15 cellular contexts compared by ENCODE assay signal in genomic region chr4:133484287-133484686, GRCh38.
DNase-seq lines count a peak whose midpoint lies in the region; ATAC-seq and TF ChIP-seq lines count a peak whose summit lies in the region.
"Had no signal": no experiment of that assay in that cellular context is flagged by ENCODE, and none has a peak within 500 bp of the region (broad histone marks: within the 10 kb centered on the region; RNA-seq: fewer than 3 reads in every experiment).

No MANE protein-coding gene starts in this region.

- H3K27ac Mint-ChIP-seq in activated naive CD8-positive, alpha-beta T cell treated with anti-CD3 and anti-CD28 coated beads for 36 hours, result no peak overlapping the region
- H3K27ac Mint-ChIP-seq: IgD-negative memory B cell had no signal

- no peaks in the 10 kb centered on the region for H3K4me1 ChIP-seq in BE2C
- no peaks in the 10 kb centered on the region for H3K4me1 ChIP-seq in OCI-LY3 (ENCODE audit: low read length)
- H3K4me1 ChIP-seq: A549, HAP-1, SJSA1 had no signal

- DNase-seq in BE2C, result no peak
- peak; percentile 13 for DNase-seq in M059J (ENCODE audit: low read depth)
- DNase-seq in glomerular visceral epithelial cell (ENCODE audit: extremely low spot score), result peak; percentile 17
- no peak for DNase-seq in activated naive CD8-positive, alpha-beta T cell treated with anti-CD3 and anti-CD28 coated beads for 36 hours
- DNase-seq: MV-4-11, NCI-H1417 treated with DMSO at 0.1 percent for 48 hours had no signal

- H3K9me3 ChIP-seq in BE2C, result no peaks in the 10 kb centered on the region
- H3K9me3 ChIP-seq in OCI-LY3 (ENCODE audit: insufficient read depth, low read length), result no peaks in the 10 kb centered on the region
- H3K9me3 ChIP-seq: A549, HAP-1 had no signal

- no peak overlapping the region for H3K4me2 ChIP-seq in OCI-LY3 (ENCODE audit: low read length)
- H3K4me2 ChIP-seq: A549 had no signal

- H3K36me3 Mint-ChIP-seq in activated naive CD8-positive, alpha-beta T cell treated with anti-CD3 and anti-CD28 coated beads for 36 hours, result no peaks in the 10 kb centered on the region
- H3K36me3 Mint-ChIP-seq: IgD-negative memory B cell had no signal

- H3K79me2 ChIP-seq in OCI-LY3 (ENCODE audit: low read length), result no peaks in the 10 kb centered on the region

- no peaks in the 10 kb centered on the region for H4K20me1 ChIP-seq in OCI-LY3 (ENCODE audit: insufficient read depth, low read length)

- no peak overlapping the region for H3K27ac ChIP-seq in OCI-LY3 (ENCODE audit: low read length)
- H3K27ac ChIP-seq: A549, HL-60, SJSA1 had no signal

- no peak overlapping the region for H3K9ac ChIP-seq in OCI-LY3 (ENCODE audit: low read length)

- no peak overlapping the region for H3K4me3 Mint-ChIP-seq in activated naive CD8-positive, alpha-beta T cell treated with anti-CD3 and anti-CD28 coated beads for 36 hours
- H3K4me3 Mint-ChIP-seq: IgD-negative memory B cell had no signal

- no peak for ATAC-seq in HG03280 (IDR thresholded peaks at IDR 0.05; ENCODE audit: unreplicated experiment)
- ATAC-seq in GM19328 (IDR thresholded peaks at IDR 0.05; ENCODE audit: unreplicated experiment), result no peak
- ATAC-seq in HG03521 (IDR thresholded peaks at IDR 0.05; ENCODE audit: unreplicated experiment), result no peak
- ATAC-seq: A549 had no signal

- no peaks in the 10 kb centered on the region for H3K27me3 ChIP-seq in BE2C
- no peaks in the 10 kb centered on the region for H3K27me3 ChIP-seq in OCI-LY3 (ENCODE audit: low read depth, low read length)
- H3K27me3 ChIP-seq: SJSA1 had no signal

- H3K4me3 ChIP-seq in BE2C (ENCODE audit: low read depth, low read length) (no peak overlapping the region), OCI-LY3 (ENCODE audit: low read length) (no peak overlapping the region)
- H3K4me3 ChIP-seq: A549, HAP-1, SJSA1 had no signal

- no peaks in the 10 kb centered on the region for H3K4me1 Mint-ChIP-seq in activated naive CD8-positive, alpha-beta T cell treated with anti-CD3 and anti-CD28 coated beads for 36 hours
- H3K4me1 Mint-ChIP-seq: IgD-negative memory B cell had no signal

- H2AFZ ChIP-seq in OCI-LY3 (ENCODE audit: low read depth, low read length), result peak overlapping the region; percentile 9; the same call in 1 of the 2 replicates

- no peaks in the 10 kb centered on the region for H3K27me3 Mint-ChIP-seq in activated naive CD8-positive, alpha-beta T cell treated with anti-CD3 and anti-CD28 coated beads for 36 hours
- H3K27me3 Mint-ChIP-seq: IgD-negative memory B cell had no signal

- TF ChIP-seq CTCF in BE2C (IDR thresholded peaks at IDR 0.05; ENCODE audit: low read depth, low read length), result 0 out of 2 replicates have a peak, but pooled peaks have one; percentile 5
- no peak for TF ChIP-seq CTCF in OCI-LY3 (IDR thresholded peaks at IDR 0.05; ENCODE audit: low read depth, low read length)

- H3K9me3 Mint-ChIP-seq in activated naive CD8-positive, alpha-beta T cell treated with anti-CD3 and anti-CD28 coated beads for 36 hours, result peaks cover 2% of the 10 kb centered on the region

- H3K36me3 ChIP-seq in BE2C (no peaks in the 10 kb centered on the region), OCI-LY3 (replicated peaks; ENCODE audit: low read depth, low read length) (no peaks in the 10 kb centered on the region)
- H3K36me3 ChIP-seq: HAP-1, SJSA1 had no signal

Comparison
In these comparisons a context has a peak if more than half of its experiments do, and no peak if none do; other contexts are left out.
1. DNase-seq: peak in M059J (single experiment) and glomerular visceral epithelial cell (single experiment); none in BE2C (single experiment) and activated naive CD8-positive, alpha-beta T cell treated with anti-CD3 and anti-CD28 coated beads for 36 hours (single experiment).